ENCODE assay signal across 12 cellular contexts in genomic region chr10:4725917-4726606, GRCh38.
A peak's percentile ranks its signal among the peaks of the same experiment; 100 is the strongest.
DNase-seq lines count a peak whose midpoint lies in the region; ATAC-seq, FAIRE-seq and TF ChIP-seq lines count a peak whose summit lies in the region.
"Had no signal": no experiment of that assay in that cellular context is flagged by ENCODE, and none has a peak within 500 bp of the region (broad histone marks: within the 10 kb centered on the region; RNA-seq: fewer than 3 reads in every experiment).

No MANE protein-coding gene starts in this region.

- no peak for TF ChIP-seq POLR2A in H54 (IDR thresholded peaks at IDR 0.05; ENCODE audit: low read depth, low read length)

- FAIRE-seq in H54 (lab: Jason Lieb, UNC) = peak; percentile 80

- ATAC-seq in GM21619 (IDR thresholded peaks at IDR 0.05; ENCODE audit: unreplicated experiment) = no peak
- ATAC-seq: effector memory CD8-positive, alpha-beta T cell had no signal

- DNase-seq in A172 (ENCODE audit: low spot score) (peak; percentile 86), H54 (ENCODE audit: insufficient read length, low spot score) (no peak), amniotic epithelial cell (ENCODE audit: low read depth) (peak; percentile 83), kidney glomerular epithelial cell (lab: John Stamatoyannopoulos, UW) (peak; percentile 94), COLO668 (lab: John Stamatoyannopoulos, UW; ENCODE audit: unreplicated experiment) (no peak), caudate nucleus (lab: John Stamatoyannopoulos, UW) (no peak)
- no peak for DNase-seq in activated CD8-positive, alpha-beta memory T cell treated with anti-CD3 and anti-CD28 coated beads, Interleukin-2, amount 50 U/mL, for 48 hours
- DNase-seq: DMS 273 treated with DMSO at 0.1 percent for 48 hours; effector memory CD8-positive, alpha-beta T cell; NCI-H510A treated with DMSO at 0.1 percent for 48 hours had no signal

- no peak overlapping the region for H3K27ac ChIP-seq in caudate nucleus (ENCODE audit: low read depth, low read length)
- H3K27ac ChIP-seq: neutrophil had no signal

Comparison
In these comparisons a context has a peak if more than half of its experiments do, and no peak if none do; other contexts are left out.
1. DNase-seq: peak in A172 (single experiment), amniotic epithelial cell (single experiment) and kidney glomerular epithelial cell (single experiment); none in H54 (single experiment), COLO668 (single experiment), caudate nucleus (0 of 61) and activated CD8-positive, alpha-beta memory T cell treated with anti-CD3 and anti-CD28 coated beads, Interleukin-2, amount 50 U/mL, for 48 hours (single experiment).